Comparison of ENCODE assay signal across 18 cellular contexts in genomic region chr10:66678521-66678920, GRCh38.
"Had no signal": no experiment of that assay in that cellular context is flagged by ENCODE, and none has a peak within 500 bp of the region (broad histone marks: within the 10 kb centered on the region; RNA-seq: fewer than 3 reads in every experiment).

No MANE protein-coding gene starts in this region.

- H3K9me3 ChIP-seq: adrenal gland, gastrocnemius medialis, testis had no signal

- H3K36me3 ChIP-seq: adrenal gland, gastrocnemius medialis had no signal

- DNase-seq: activated CD4-positive, alpha-beta T cell treated with anti-CD3 and anti-CD28 coated beads, Interleukin-2, amount 50 U/mL, for 1 hour; activated naive CD4-positive, alpha-beta T cell treated with anti-CD3 and anti-CD28 coated beads, Interleukin-2, amount 10 ng/mL, durations not matched to agents 7 days and 5 days; adrenal gland; cerebellar nuclear complex; dermis blood vessel endothelial cell; gastrocnemius medialis; kidney; left ventricle myocardium superior; mesendoderm; nephron progenitor cell; stimulated activated CD4-positive, alpha-beta T cell treated with anti-CD3 and anti-CD28 coated beads, Interleukin-15, amount 100 ng/mL, for 24 hours; stimulated activated CD4-positive, alpha-beta T cell treated with anti-CD3 and anti-CD28 coated beads, Interleukin-4, amount 100 ng/mL, for 24 hours; testis had no signal

- H3K36me3 Mint-ChIP-seq: activated naive CD4-positive, alpha-beta T cell treated with anti-CD3 and anti-CD28 coated beads, Interleukin-2, amount 10 ng/mL, durations not matched to agents 7 days and 5 days; WTC11 had no signal

- H3K4me3 Mint-ChIP-seq: activated naive CD4-positive, alpha-beta T cell treated with anti-CD3 and anti-CD28 coated beads, Interleukin-2, amount 10 ng/mL, durations not matched to agents 7 days and 5 days; nephron progenitor cell; stimulated activated naive CD8-positive, alpha-beta T cell treated with anti-CD3 and anti-CD28 coated beads, Interleukin-15, Interleukin-2, amounts not matched to agents 100 ng/mL and 50 ng/mL, for 24 hours; T-helper 1 cell treated with Interleukin-12 subunit alpha and Interleukin-12 subunit beta and Interleukin-4 antibody, amounts not matched to agents 30 μg/mL and 1 μg/mL, for 36 hours; WTC11 had no signal

- ATAC-seq: esophagus mucosa, gastrocnemius medialis, left ventricle myocardium superior, WTC11 had no signal

- H3K27ac Mint-ChIP-seq: activated naive CD4-positive, alpha-beta T cell treated with anti-CD3 and anti-CD28 coated beads, Interleukin-2, amount 10 ng/mL, durations not matched to agents 7 days and 5 days; activated T-helper 2 cell treated with anti-CD3 and anti-CD28 coated beads, Interferon-gamma antibody, Interleukin-2, Interleukin-4, amounts not matched to agents 10 μg/mL and 5 μg/mL and 100 μg/mL, durations not matched to agents 14 hours and 24 hours and 36 hours; nephron progenitor cell; stimulated activated naive CD8-positive, alpha-beta T cell treated with anti-CD3 and anti-CD28 coated beads, Interleukin-15, Interleukin-2, amounts not matched to agents 100 ng/mL and 50 ng/mL, for 24 hours; T-helper 1 cell treated with Interleukin-12 subunit alpha and Interleukin-12 subunit beta and Interleukin-4 antibody, amounts not matched to agents 30 μg/mL and 1 μg/mL, for 36 hours; WTC11 had no signal

- H3K9me3 Mint-ChIP-seq: nephron progenitor cell; T-helper 1 cell treated with Interleukin-12 subunit alpha and Interleukin-12 subunit beta and Interleukin-4 antibody, amounts not matched to agents 30 μg/mL and 1 μg/mL, for 36 hours had no signal

- H3K27ac ChIP-seq: adrenal gland, gastrocnemius medialis, testis had no signal

- H3K4me3 ChIP-seq: adrenal gland, gastrocnemius medialis, testis had no signal

- H3K27me3 Mint-ChIP-seq: activated naive CD4-positive, alpha-beta T cell treated with anti-CD3 and anti-CD28 coated beads, Interleukin-2, amount 10 ng/mL, durations not matched to agents 7 days and 5 days; stimulated activated naive CD8-positive, alpha-beta T cell treated with anti-CD3 and anti-CD28 coated beads, Interleukin-15, Interleukin-2, amounts not matched to agents 100 ng/mL and 50 ng/mL, for 24 hours had no signal

- H3K4me1 Mint-ChIP-seq: activated naive CD4-positive, alpha-beta T cell treated with anti-CD3 and anti-CD28 coated beads, Interleukin-2, amount 10 ng/mL, durations not matched to agents 7 days and 5 days; WTC11 had no signal

- H3K4me1 ChIP-seq: adrenal gland, gastrocnemius medialis, testis had no signal

- H3K27me3 ChIP-seq: adrenal gland, gastrocnemius medialis, testis had no signal
